19 cellular contexts compared by ENCODE assay signal in the genomic region with DNA sequence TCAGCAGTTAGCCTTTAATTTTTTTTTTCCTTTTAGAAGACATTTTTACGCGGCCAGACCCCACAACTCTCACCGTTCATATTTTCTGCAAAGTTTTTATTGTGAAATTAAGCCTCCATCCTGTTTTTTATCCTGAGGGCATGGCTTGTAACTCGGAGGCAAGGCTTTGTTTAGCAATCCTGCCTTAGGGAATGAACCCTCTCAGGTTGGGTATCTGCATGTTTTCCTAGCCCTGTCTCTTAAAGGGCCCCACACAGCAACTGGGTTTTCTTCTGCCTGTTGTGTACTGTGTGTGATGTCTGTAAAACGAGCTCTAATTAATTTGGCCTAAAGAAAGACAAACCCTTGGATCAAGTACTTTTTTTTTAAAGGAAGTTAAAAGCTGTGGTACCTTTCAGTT.
"Had no signal": no experiment of that assay in that cellular context is flagged by ENCODE, and none has a peak within 500 bp of the region (broad histone marks: within the 10 kb centered on the region; RNA-seq: fewer than 3 reads in every experiment).

No MANE protein-coding gene starts in this region.

- H3K4me3 ChIP-seq: esophagus muscularis mucosa, gastroesophageal sphincter, spleen, tibial artery, upper lobe of right lung, vagina had no signal

- H3K4me1 ChIP-seq: gastroesophageal sphincter, spleen, tibial artery, upper lobe of right lung, vagina had no signal

- H3K27me3 ChIP-seq: esophagus muscularis mucosa, gastroesophageal sphincter, spleen, tibial artery, upper lobe of right lung, vagina had no signal

- H3K27ac Mint-ChIP-seq: effector memory CD8-positive, alpha-beta T cell; naive B cell; nephron; stimulated activated memory B cell treated with anti-CD40 and anti-IgM and Interleukin-4, amounts not matched to agents 10 μg/mL and 1 μg/mL and 100 μg/mL, for 72 hours; stimulated activated naive CD8-positive, alpha-beta T cell treated with anti-CD3 and anti-CD28 coated beads, Interleukin-15, Interleukin-2, amounts not matched to agents 100 ng/mL and 50 ng/mL, for 24 hours had no signal

- H3K27ac ChIP-seq: epithelial cell of prostate, esophagus muscularis mucosa, gastroesophageal sphincter, spleen, tibial artery, upper lobe of right lung, vagina had no signal

- H3K4me1 Mint-ChIP-seq: naive B cell; nephron; stimulated activated memory B cell treated with anti-CD40 and anti-IgM and Interleukin-4, amounts not matched to agents 10 μg/mL and 1 μg/mL and 100 μg/mL, for 72 hours had no signal

- H3K36me3 ChIP-seq: esophagus muscularis mucosa, gastroesophageal sphincter, spleen, tibial artery, upper lobe of right lung, vagina had no signal

- H3K36me3 Mint-ChIP-seq: stimulated activated memory B cell treated with anti-CD40 and anti-IgM and Interleukin-4, amounts not matched to agents 10 μg/mL and 1 μg/mL and 100 μg/mL, for 72 hours had no signal

- H3K4me3 Mint-ChIP-seq: effector memory CD8-positive, alpha-beta T cell; naive B cell; nephron; stimulated activated memory B cell treated with anti-CD40 and anti-IgM and Interleukin-4, amounts not matched to agents 10 μg/mL and 1 μg/mL and 100 μg/mL, for 72 hours; stimulated activated naive CD8-positive, alpha-beta T cell treated with anti-CD3 and anti-CD28 coated beads, Interleukin-15, Interleukin-2, amounts not matched to agents 100 ng/mL and 50 ng/mL, for 24 hours had no signal

- FAIRE-seq: islet of Langerhans had no signal

- DNase-seq: effector memory CD8-positive, alpha-beta T cell; kidney glomerular epithelial cell; naive B cell; posterior cingulate gyrus; spleen; stimulated activated CD4-positive, alpha-beta T cell treated with anti-CD3 and anti-CD28 coated beads, Interleukin-15, amount 100 ng/mL, for 24 hours; stimulated activated CD4-positive, alpha-beta T cell treated with anti-CD3 and anti-CD28 coated beads, Interleukin-1b, Interleukin-23, amount 100 ng/mL, for 48 hours; stimulated activated CD4-positive, alpha-beta T cell treated with anti-CD3 and anti-CD28 coated beads, Interleukin-4, amount 100 ng/mL, for 24 hours; tibial artery; upper lobe of right lung had no signal

- H3K9me3 ChIP-seq: esophagus muscularis mucosa, gastroesophageal sphincter, tibial artery, vagina had no signal

- H3K27me3 Mint-ChIP-seq: effector memory CD8-positive, alpha-beta T cell; stimulated activated memory B cell treated with anti-CD40 and anti-IgM and Interleukin-4, amounts not matched to agents 10 μg/mL and 1 μg/mL and 100 μg/mL, for 72 hours had no signal

- ATAC-seq: effector memory CD8-positive, alpha-beta T cell; gastroesophageal sphincter; sciatic nerve; stimulated activated memory B cell treated with anti-CD40 and anti-IgM and Interleukin-4, amounts not matched to agents 10 μg/mL and 1 μg/mL and 100 μg/mL, for 72 hours; upper lobe of right lung had no signal
